Comparison of ENCODE assay signal across 10 cellular contexts in genomic region chr2:226977775-226978190, GRCh38.
DNase-seq lines count a peak whose midpoint lies in the region; ATAC-seq and TF ChIP-seq lines count a peak whose summit lies in the region.
"Had no signal": no experiment of that assay in that cellular context is flagged by ENCODE, and none has a peak within 500 bp of the region (broad histone marks: within the 10 kb centered on the region; RNA-seq: fewer than 3 reads in every experiment).

No MANE protein-coding gene starts in this region.

- CTCF ChIA-PET in HEK293 (lab: Yijun Ruan, JAX) = no interaction called here

- DNase-seq in NCI-H2227 (lab: John Stamatoyannopoulos, UW; ENCODE audit: unreplicated experiment) = peak; percentile 13
- DNase-seq in cerebellar cortex (ENCODE audit: low spot score) = peak; percentile 48
- DNase-seq in retinal pigment epithelial cell (ENCODE audit: low read depth) = peak; percentile 74
- no peak for DNase-seq in left lung
- DNase-seq in HK-2 (ENCODE audit: unreplicated experiment) = no peak
- DNase-seq: dermis blood vessel endothelial cell, NCI-H774, nephron progenitor cell had no signal

- H3K36me3 ChIP-seq in HEK293 (ENCODE audit: control insufficient read depth in 2 of 2, insufficient read depth in 1 of 2, low read length in 2 of 2) = no peaks in the 10 kb centered on the region
- H3K36me3 ChIP-seq in left lung = no peaks in the 10 kb centered on the region

- TF ChIP-seq CTCF in HEK293 (tag by site-specific recombination; IDR thresholded peaks at IDR 0.05) = no peak
- TF ChIP-seq CTCF in retinal pigment epithelial cell (conservative IDR thresholded peaks at IDR 0.05; ENCODE audit: low read depth, low read length) = no peak
- no peak for TF ChIP-seq CTCF in left lung (IDR thresholded peaks at IDR 0.05)

- H3K9me3 ChIP-seq in HEK293 (ENCODE audit: control insufficient read depth, insufficient read depth, low read depth, low read length) = no peaks in the 10 kb centered on the region
- no peaks in the 10 kb centered on the region for H3K9me3 ChIP-seq in left lung

- no peak for ATAC-seq in left lung
- ATAC-seq in HG03280 (IDR thresholded peaks at IDR 0.05; ENCODE audit: unreplicated experiment) = no peak

- H3K4me1 ChIP-seq in HEK293 (ENCODE audit: control insufficient read depth, insufficient read depth, low read length) (no peaks in the 10 kb centered on the region), left lung (no peaks in the 10 kb centered on the region)

- H3K27ac ChIP-seq in HEK293 (ENCODE audit: extremely low read depth, low read depth, low read length) (no peak overlapping the region), left lung (no peak overlapping the region)

- POLR2A ChIA-PET in HEK293 (lab: Yijun Ruan, JAX) = no interaction called here

- H3K4me3 ChIP-seq in HEK293 (ENCODE audit: low read depth, low read length) (no peak overlapping the region), retinal pigment epithelial cell (ENCODE audit: low read length) (no peak overlapping the region), left lung (no peak overlapping the region)

- no peaks in the 10 kb centered on the region for H3K27me3 ChIP-seq in left lung

- intact Hi-C loops in left lung (cut with DNase I) = loop anchor here in 1 of 2 donors (10.0 kb wide), 1 partner anchor 143 kb away; the partner anchor contains the start of gene RHBDD1

TF ChIP-seq in HEK293, 187 proteins besides CTCF, POLR2A, EP300 and RAD21:
- TF ChIP-seq ZNF174 (tag by site-specific recombination; IDR thresholded peaks at IDR 0.05) (no peak), ZNF37A (tag by site-specific recombination; IDR thresholded peaks at IDR 0.05) (no peak), HOXD13 (CRISPR knock-in tag; IDR thresholded peaks at IDR 0.05; ENCODE audit: borderline replicate concordance) (0 out of 2 replicates have a peak, but pooled peaks have one; percentile 22), ZNF16 (tag by site-specific recombination; IDR thresholded peaks at IDR 0.05; ENCODE audit: low read depth) (no peak)

Comparison
In these comparisons a context has a peak if more than half of its experiments do, and no peak if none do; other contexts are left out.
1. DNase-seq: peak in NCI-H2227 (single experiment), cerebellar cortex (single experiment) and retinal pigment epithelial cell (single experiment); none in left lung (0 of 2) and HK-2 (single experiment).